7 cellular contexts compared by ENCODE assay signal in the genomic region with DNA sequence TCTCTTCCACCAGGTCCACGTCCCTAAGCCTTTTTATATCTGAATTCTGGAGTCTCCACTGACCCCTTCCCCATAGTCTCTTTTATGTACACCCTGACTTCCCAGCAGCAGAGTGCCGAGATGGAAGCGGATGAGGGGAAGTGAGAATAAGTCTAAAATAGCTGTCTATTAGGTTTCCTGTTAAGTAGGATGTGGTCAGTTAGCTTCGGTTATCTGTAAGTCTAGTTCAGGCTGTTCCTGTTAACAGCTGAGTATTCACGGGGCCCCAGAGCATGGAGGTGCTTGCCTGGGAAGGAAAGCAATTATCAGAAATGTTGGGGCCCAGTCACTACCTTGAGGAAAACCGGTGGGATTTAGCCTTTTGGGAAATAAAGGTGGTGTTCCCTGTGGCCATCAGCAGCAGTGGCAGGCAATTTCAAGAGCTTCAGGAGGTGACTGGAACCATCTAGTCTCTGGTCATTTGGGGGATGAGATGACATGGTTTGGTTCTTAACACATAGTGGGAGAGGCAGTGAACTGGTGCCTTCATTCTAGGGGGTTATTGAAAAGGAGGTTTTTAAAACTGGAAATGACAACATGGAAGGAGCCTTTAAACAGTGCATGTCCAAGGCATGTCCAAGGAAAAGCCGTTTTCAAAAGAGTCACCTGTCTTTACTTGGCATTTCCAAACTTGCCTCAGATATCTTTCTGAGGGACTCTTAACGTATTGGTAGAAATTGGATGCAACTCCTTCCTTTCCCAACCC. TPM values are rescaled to one million over a fixed set of nuclear protein-coding genes. Genes with fewer than 3 reads are reported as not detected.
A peak's percentile ranks its signal among the peaks of the same experiment; 100 is the strongest.
DNase-seq lines count a peak whose midpoint lies in the region; ATAC-seq, FAIRE-seq and TF ChIP-seq lines count a peak whose summit lies in the region.

No MANE protein-coding gene starts in this region.

- H3K36me3 ChIP-seq in OCI-LY1 (ENCODE audit: insufficient read depth, low read length) (0 out of 2 replicates have a peak, but pooled peaks cover 6% of the 10 kb centered on the region), aorta (ENCODE audit: control insufficient read depth in 1 of 2, insufficient read depth in 2 of 2, low read length in 1 of 2) (no peaks in the 10 kb centered on the region), testis (ENCODE audit: low read depth, missing control alignments) (no peaks in the 10 kb centered on the region)
- no peaks in the 10 kb centered on the region for H3K36me3 ChIP-seq in effector memory CD4-positive, alpha-beta T cell (ENCODE audit: control insufficient read depth, insufficient read depth, low read length)

- intact Hi-C loops in aorta (cut with DNase I) (no loop called here), testis (cut with DNase I; ENCODE audit: low total_unique reads) (no loop called here)

- no peaks in the 10 kb centered on the region for H4K20me1 ChIP-seq in OCI-LY1 (ENCODE audit: insufficient read depth, low read length)

- H3F3A ChIP-seq in OCI-LY1 (ENCODE audit: insufficient read depth, low read length), result no peaks in the 10 kb centered on the region; the same call in 1 of the 2 replicates

- no peak for FAIRE-seq in urothelium cell line (lab: Jason Lieb, UNC)

- in situ Hi-C loops in GM18951 (cut with MboI; ENCODE audit: low sequenced_read_pairs, unreplicated experiment), result no loop called here

- H3K27me3 ChIP-seq in OCI-LY1 (ENCODE audit: insufficient read depth, low read length) (no peaks in the 10 kb centered on the region), aorta (ENCODE audit: control insufficient read depth in 1 of 2, insufficient read depth in 2 of 2, low read length in 1 of 2) (no peaks in the 10 kb centered on the region), testis (no peaks in the 10 kb centered on the region)
- H3K27me3 ChIP-seq in effector memory CD4-positive, alpha-beta T cell (replicated peaks; ENCODE audit: control insufficient read depth, insufficient read depth, low read length, poor library complexity, severe bottlenecking), result no peaks in the 10 kb centered on the region

- whole genome bisulfite sequencing in aorta, 2 donors, result 87 to 88% methylated on average over 8 of the region's 8 CpGs
- WGBS in testis, 2 donors, result 66 to 74% methylated on average over 8 of the region's 8 CpGs

- no peaks in the 10 kb centered on the region for H3K9me2 ChIP-seq in OCI-LY1 (ENCODE audit: low read depth, low read length)

- peak in 2 of 3 donors; percentile 9 to 29 for DNase-seq in effector memory CD4-positive, alpha-beta T cell
- DNase-seq in aorta, result no peak
- DNase-seq in testis, result no peak
- DNase-seq in urothelium cell line (ENCODE audit: low spot score), result no peak

- no peak overlapping the region; the same call in 1 of the 2 replicates for H2AFZ ChIP-seq in OCI-LY1 (ENCODE audit: low read length)

- H3K27ac ChIP-seq in OCI-LY1 (ENCODE audit: low read depth, low read length, poor library complexity, severe bottlenecking), result peak overlapping the region; percentile 79
- H3K27ac ChIP-seq in effector memory CD4-positive, alpha-beta T cell (ENCODE audit: insufficient read depth, low read length, poor library complexity, severe bottlenecking), result peak overlapping the region; percentile 61
- no peak overlapping the region for H3K27ac ChIP-seq in aorta (ENCODE audit: low read depth in 1 of 2, low read length in 2 of 2)
- H3K27ac ChIP-seq in testis, result no peak overlapping the region

- peak overlapping the region; percentile 76 for H3K4me2 ChIP-seq in OCI-LY1 (ENCODE audit: low read length)

- TF ChIP-seq CTCF in OCI-LY1 (IDR thresholded peaks at IDR 0.05; ENCODE audit: low read length) (no peak), testis (IDR thresholded peaks at IDR 0.05) (no peak)

- H3K9ac ChIP-seq in OCI-LY1 (ENCODE audit: low read length), result peak overlapping the region; percentile 49

- peak; percentile 89 for ATAC-seq in HG02870 (IDR thresholded peaks at IDR 0.05; ENCODE audit: unreplicated experiment)
- peak; percentile 36 for ATAC-seq in aorta (ENCODE audit: low FRiP score)

- H3K79me2 ChIP-seq in OCI-LY1 (ENCODE audit: insufficient read depth, low read length), result peaks cover 14% of the 10 kb centered on the region; the same call in 1 of the 2 replicates

- peaks cover 66% of the 10 kb centered on the region for H3K4me1 ChIP-seq in OCI-LY1 (ENCODE audit: insufficient read depth, low read length, severe bottlenecking)
- peaks cover 65% of the 10 kb centered on the region for H3K4me1 ChIP-seq in effector memory CD4-positive, alpha-beta T cell (ENCODE audit: control insufficient read depth, insufficient read depth, low read length, poor library complexity, severe bottlenecking)
- no peaks in the 10 kb centered on the region for H3K4me1 ChIP-seq in aorta (ENCODE audit: control insufficient read depth in 1 of 2, insufficient read depth in 2 of 2, low read length in 2 of 2)
- H3K4me1 ChIP-seq in testis, result no peaks in the 10 kb centered on the region

- H3K4me3 ChIP-seq in OCI-LY1 (ENCODE audit: low read depth, low read length, poor library complexity, severe bottlenecking), result peak overlapping the region; percentile 37
- peak overlapping the region; percentile 42 for H3K4me3 ChIP-seq in effector memory CD4-positive, alpha-beta T cell (ENCODE audit: insufficient read depth, low read depth, low read length, poor library complexity, severe bottlenecking)
- no peak overlapping the region for H3K4me3 ChIP-seq in aorta (ENCODE audit: low read length in 2 of 2)
- H3K4me3 ChIP-seq in testis, result no peak overlapping the region

- TF ChIP-seq POLR2A in GM18951 (IDR thresholded peaks at IDR 0.05; ENCODE audit: extremely low read depth, insufficient read depth, insufficient read length), result peak; percentile 33
- no peak for TF ChIP-seq POLR2A in testis (IDR thresholded peaks at IDR 0.05)

- H3K9me3 ChIP-seq in OCI-LY1 (ENCODE audit: low read length), result no peaks in the 10 kb centered on the region
- H3K9me3 ChIP-seq in effector memory CD4-positive, alpha-beta T cell (ENCODE audit: control insufficient read depth, low read length), result no peaks in the 10 kb centered on the region
- H3K9me3 ChIP-seq in aorta (ENCODE audit: control insufficient read depth, low read length), result no peaks in the 10 kb centered on the region
- H3K9me3 ChIP-seq in testis, result no peaks in the 10 kb centered on the region

RNA-seq across cellular contexts. Expression of gene CHST11, which starts 21.8 kb away (rescaled TPM):
- total RNA-seq in aorta (10 to 100 TPM; 27.2 to 31.0 TPM), testis (10 to 100 TPM; 23.9 to 36.9 TPM)
- polyA plus RNA-seq in aorta (1 to 10 TPM; 2.1 to 4.2 TPM), testis (ENCODE audit: insufficient read depth, low read depth, low replicate concordance) (5.1 TPM)

Comparison
In these comparisons a context has a peak if more than half of its experiments do, and no peak if none do; other contexts are left out.
1. H3K27ac ChIP-seq: peak in OCI-LY1 (single experiment) and effector memory CD4-positive, alpha-beta T cell (single experiment); none in aorta (0 of 2) and testis (0 of 2).
2. H3K4me3 ChIP-seq: peak in OCI-LY1 (single experiment) and effector memory CD4-positive, alpha-beta T cell (single experiment); none in aorta (0 of 2) and testis (0 of 2).
3. DNase-seq: peak in effector memory CD4-positive, alpha-beta T cell (2 of 3); none in aorta (0 of 2), testis (single experiment) and urothelium cell line (single experiment).